Comparison of ENCODE assay signal across 1 cellular context in the genomic region with DNA sequence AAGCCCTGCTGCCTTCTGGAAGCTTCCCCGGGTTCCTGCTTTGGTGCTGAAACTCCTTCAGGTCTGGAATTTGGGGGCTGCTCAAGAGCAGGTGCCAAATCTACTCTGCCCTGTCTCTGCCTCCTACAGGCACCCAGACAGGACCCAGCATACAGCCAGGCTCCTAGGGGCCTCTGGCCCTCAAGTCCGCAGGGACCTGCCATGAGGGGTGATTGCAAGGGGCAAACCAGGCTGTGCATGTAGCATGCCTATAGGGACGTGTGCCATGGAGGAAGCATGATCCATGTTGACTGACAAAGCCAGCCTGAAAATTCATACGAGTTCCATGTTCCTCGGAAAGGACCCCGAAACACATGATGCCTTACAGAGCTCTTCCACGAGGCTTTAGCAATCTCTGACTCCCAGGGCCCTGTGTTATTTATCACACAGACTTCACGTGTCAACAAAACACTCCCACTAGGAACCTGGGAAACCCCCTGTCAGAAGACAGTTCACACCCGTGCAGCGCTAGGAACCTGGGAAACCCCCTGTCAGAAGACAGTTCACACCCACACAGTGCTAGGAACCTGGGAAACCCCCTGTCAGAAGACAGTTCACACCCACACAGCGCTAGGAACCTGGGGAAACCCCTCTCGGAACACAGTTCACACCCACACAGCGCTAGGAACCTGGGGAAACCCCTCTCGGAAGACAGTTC.
TF ChIP-seq lines count a peak whose summit lies in the region.

No MANE protein-coding gene starts in this region.

TF ChIP-seq in GM23338, 12 proteins besides CTCF, POLR2A, EP300 and RAD21 (continued from another document):
- TF ChIP-seq, protein P1, sequence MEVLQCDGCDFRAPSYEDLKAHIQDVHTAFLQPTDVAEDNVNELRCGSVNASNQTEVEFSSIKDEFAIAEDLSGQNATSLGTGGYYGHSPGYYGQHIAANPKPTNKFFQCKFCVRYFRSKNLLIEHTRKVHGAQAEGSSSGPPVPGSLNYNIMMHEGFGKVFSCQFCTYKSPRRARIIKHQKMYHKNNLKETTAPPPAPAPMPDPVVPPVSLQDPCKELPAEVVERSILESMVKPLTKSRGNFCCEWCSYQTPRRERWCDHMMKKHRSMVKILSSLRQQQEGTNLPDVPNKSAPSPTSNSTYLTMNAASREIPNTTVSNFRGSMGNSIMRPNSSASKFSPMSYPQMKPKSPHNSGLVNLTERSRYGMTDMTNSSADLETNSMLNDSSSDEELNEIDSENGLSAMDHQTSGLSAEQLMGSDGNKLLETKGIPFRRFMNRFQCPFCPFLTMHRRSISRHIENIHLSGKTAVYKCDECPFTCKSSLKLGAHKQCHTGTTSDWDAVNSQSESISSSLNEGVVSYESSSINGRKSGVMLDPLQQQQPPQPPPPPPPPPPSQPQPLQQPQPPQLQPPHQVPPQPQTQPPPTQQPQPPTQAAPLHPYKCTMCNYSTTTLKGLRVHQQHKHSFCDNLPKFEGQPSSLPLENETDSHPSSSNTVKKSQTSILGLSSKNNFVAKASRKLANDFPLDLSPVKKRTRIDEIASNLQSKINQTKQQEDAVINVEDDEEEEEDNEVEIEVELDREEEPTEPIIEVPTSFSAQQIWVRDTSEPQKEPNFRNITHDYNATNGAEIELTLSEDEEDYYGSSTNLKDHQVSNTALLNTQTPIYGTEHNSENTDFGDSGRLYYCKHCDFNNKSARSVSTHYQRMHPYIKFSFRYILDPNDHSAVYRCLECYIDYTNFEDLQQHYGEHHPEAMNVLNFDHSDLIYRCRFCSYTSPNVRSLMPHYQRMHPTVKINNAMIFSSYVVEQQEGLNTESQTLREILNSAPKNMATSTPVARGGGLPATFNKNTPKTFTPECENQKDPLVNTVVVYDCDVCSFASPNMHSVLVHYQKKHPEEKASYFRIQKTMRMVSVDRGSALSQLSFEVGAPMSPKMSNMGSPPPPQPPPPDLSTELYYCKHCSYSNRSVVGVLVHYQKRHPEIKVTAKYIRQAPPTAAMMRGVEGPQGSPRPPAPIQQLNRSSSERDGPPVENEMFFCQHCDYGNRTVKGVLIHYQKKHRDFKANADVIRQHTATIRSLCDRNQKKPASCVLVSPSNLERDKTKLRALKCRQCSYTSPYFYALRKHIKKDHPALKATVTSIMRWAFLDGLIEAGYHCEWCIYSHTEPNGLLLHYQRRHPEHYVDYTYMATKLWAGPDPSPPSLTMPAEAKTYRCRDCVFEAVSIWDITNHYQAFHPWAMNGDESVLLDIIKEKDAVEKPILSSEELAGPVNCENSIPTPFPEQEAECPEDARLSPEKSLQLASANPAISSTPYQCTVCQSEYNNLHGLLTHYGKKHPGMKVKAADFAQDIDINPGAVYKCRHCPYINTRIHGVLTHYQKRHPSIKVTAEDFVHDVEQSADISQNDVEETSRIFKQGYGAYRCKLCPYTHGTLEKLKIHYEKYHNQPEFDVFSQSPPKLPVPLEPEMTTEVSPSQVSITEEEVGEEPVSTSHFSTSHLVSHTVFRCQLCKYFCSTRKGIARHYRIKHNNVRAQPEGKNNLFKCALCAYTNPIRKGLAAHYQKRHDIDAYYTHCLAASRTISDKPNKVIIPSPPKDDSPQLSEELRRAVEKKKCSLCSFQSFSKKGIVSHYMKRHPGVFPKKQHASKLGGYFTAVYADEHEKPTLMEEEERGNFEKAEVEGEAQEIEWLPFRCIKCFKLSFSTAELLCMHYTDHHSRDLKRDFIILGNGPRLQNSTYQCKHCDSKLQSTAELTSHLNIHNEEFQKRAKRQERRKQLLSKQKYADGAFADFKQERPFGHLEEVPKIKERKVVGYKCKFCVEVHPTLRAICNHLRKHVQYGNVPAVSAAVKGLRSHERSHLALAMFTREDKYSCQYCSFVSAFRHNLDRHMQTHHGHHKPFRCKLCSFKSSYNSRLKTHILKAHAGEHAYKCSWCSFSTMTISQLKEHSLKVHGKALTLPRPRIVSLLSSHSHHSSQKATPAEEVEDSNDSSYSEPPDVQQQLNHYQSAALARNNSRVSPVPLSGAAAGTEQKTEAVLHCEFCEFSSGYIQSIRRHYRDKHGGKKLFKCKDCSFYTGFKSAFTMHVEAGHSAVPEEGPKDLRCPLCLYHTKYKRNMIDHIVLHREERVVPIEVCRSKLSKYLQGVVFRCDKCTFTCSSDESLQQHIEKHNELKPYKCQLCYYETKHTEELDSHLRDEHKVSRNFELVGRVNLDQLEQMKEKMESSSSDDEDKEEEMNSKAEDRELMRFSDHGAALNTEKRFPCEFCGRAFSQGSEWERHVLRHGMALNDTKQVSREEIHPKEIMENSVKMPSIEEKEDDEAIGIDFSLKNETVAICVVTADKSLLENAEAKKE (CRISPR knock-in tag; IDR thresholded peaks at IDR 0.05): no peak
- TF ChIP-seq ZNF331 (CRISPR knock-in tag; IDR thresholded peaks at IDR 0.05; ENCODE audit: low read depth) (no peak), POLR2AphosphoS5 (IDR thresholded peaks at IDR 0.05; ENCODE audit: low read depth) (no peak), NANOG (IDR thresholded peaks at IDR 0.05; ENCODE audit: borderline replicate concordance) (no peak), JUNB (IDR thresholded peaks at IDR 0.05; ENCODE audit: unreplicated experiment) (no peak), ZNF114 (CRISPR knock-in tag; IDR thresholded peaks at IDR 0.05) (no peak)
